In genomic region chr19:46297700-46298476, GRCh38 we compare ENCODE assay signal across 10 cellular contexts. TPM values are rescaled to one million over a fixed set of nuclear protein-coding genes. Genes with fewer than 3 reads are reported as not detected.
DNase-seq lines count a peak whose midpoint lies in the region; ATAC-seq and TF ChIP-seq lines count a peak whose summit lies in the region.
"Had no signal": no experiment of that assay in that cellular context is flagged by ENCODE, and none has a peak within 500 bp of the region (broad histone marks: within the 10 kb centered on the region; RNA-seq: fewer than 3 reads in every experiment).

No MANE protein-coding gene starts in this region.

- H3K4me1 Mint-ChIP-seq in activated naive CD8-positive, alpha-beta T cell treated with anti-CD3 and anti-CD28 coated beads, Interleukin-2, amount 50 U/mL, for 24 hours, result no peaks in the 10 kb centered on the region

- H3K4me1 ChIP-seq in muscle layer of duodenum (ENCODE audit: control insufficient read depth in 1 of 2, insufficient read depth in 2 of 2, low read length in 2 of 2) (peaks cover 9 to 44% of the 10 kb centered on the region in 2 donors), uterus (peaks cover 3 to 15% of the 10 kb centered on the region in 2 donors)

- DNase-seq in NCI-H2227 (lab: John Stamatoyannopoulos, UW; ENCODE audit: unreplicated experiment), result peak; percentile 35
- DNase-seq in NCI-H2227 treated with DMSO at 0.1 percent for 48 hours (lab: John Stamatoyannopoulos, UW), result no peak
- peak; percentile 73 to 88 for DNase-seq in foreskin fibroblast
- peak; percentile 79 to 84 for DNase-seq in uterus
- no peak for DNase-seq in activated naive CD8-positive, alpha-beta T cell treated with anti-CD3 and anti-CD28 coated beads, Interleukin-2, amount 50 U/mL, for 24 hours
- no peak for DNase-seq in DMS114 treated with DMSO at 0.1 percent for 48 hours (lab: John Stamatoyannopoulos, UW; ENCODE audit: unreplicated experiment)
- DNase-seq in cortex of kidney (lab: John Stamatoyannopoulos, UW), result no peak
- DNase-seq: 8988T, MM.1S had no signal

- no peak overlapping the region for H3K4me3 Mint-ChIP-seq in activated naive CD8-positive, alpha-beta T cell treated with anti-CD3 and anti-CD28 coated beads, Interleukin-2, amount 50 U/mL, for 24 hours

- TF ChIP-seq CTCF in foreskin fibroblast (IDR thresholded peaks at IDR 0.05; ENCODE audit: low read depth, low read length) (no peak), uterus (IDR thresholded peaks at IDR 0.05) (peak in 2 of 4 experiments; percentile 29 to 36)

- peaks cover 27% of the 10 kb centered on the region for H3K27me3 Mint-ChIP-seq in activated naive CD8-positive, alpha-beta T cell treated with anti-CD3 and anti-CD28 coated beads, Interleukin-2, amount 50 U/mL, for 24 hours

- no peaks in the 10 kb centered on the region for H3K36me3 ChIP-seq in muscle layer of duodenum (ENCODE audit: control insufficient read depth in 1 of 2, insufficient read depth in 2 of 2, low read length in 2 of 2)
- no peaks in the 10 kb centered on the region for H3K36me3 ChIP-seq in uterus

- peak overlapping the region; percentile 84 for H3K27ac ChIP-seq in muscle layer of duodenum (ENCODE audit: low read length)
- H3K27ac ChIP-seq in uterus, result peak overlapping the region; percentile 85 to 95

- H3K9me3 ChIP-seq in muscle layer of duodenum (ENCODE audit: control insufficient read depth in 1 of 2, low read length in 2 of 2) (no peaks in the 10 kb centered on the region), uterus (no peaks in the 10 kb centered on the region)

- H3K4me3 ChIP-seq in foreskin fibroblast (ENCODE audit: low read depth in 1 of 2, low read length in 2 of 2) (peak overlapping the region in 1 of 2 donors; percentile 47), muscle layer of duodenum (ENCODE audit: low read depth in 1 of 2, low read length in 2 of 2) (peak overlapping the region; percentile 61 to 74), uterus (peak overlapping the region; percentile 38 to 50)

- H3K27me3 ChIP-seq in muscle layer of duodenum (ENCODE audit: low read depth, low read length), result no peaks in the 10 kb centered on the region
- no peaks in the 10 kb centered on the region for H3K27me3 ChIP-seq in uterus

- ATAC-seq in activated naive CD8-positive, alpha-beta T cell treated with anti-CD3 and anti-CD28 coated beads, Interleukin-2, amount 50 U/mL, for 24 hours, result no peak

- no peaks in the 10 kb centered on the region for H3K9me3 Mint-ChIP-seq in activated naive CD8-positive, alpha-beta T cell treated with anti-CD3 and anti-CD28 coated beads, Interleukin-2, amount 50 U/mL, for 24 hours

- H3K36me3 Mint-ChIP-seq in activated naive CD8-positive, alpha-beta T cell treated with anti-CD3 and anti-CD28 coated beads, Interleukin-2, amount 50 U/mL, for 24 hours (ENCODE audit: low read depth), result no peaks in the 10 kb centered on the region

- H3K27ac Mint-ChIP-seq in activated naive CD8-positive, alpha-beta T cell treated with anti-CD3 and anti-CD28 coated beads, Interleukin-2, amount 50 U/mL, for 24 hours, result no peak overlapping the region

- TF ChIP-seq POLR2A in uterus (IDR thresholded peaks at IDR 0.05), result peak in 1 of 2 donors; percentile 18

- intact Hi-C loops in uterus (cut with DNase I; ENCODE audit: low total_unique reads), result no loop called here

RNA-seq across cellular contexts. Expression of gene HIF3A, which starts 1.0 kb away (rescaled TPM):
- 100 to 1,000 TPM in 2 of 4 donors, 10 to 100 TPM in 2; 21.5 to 212 (median 103) TPM for total RNA-seq in uterus

RNA-seq across cellular contexts. Expression of gene PPP5C, which starts 49.0 kb away (rescaled TPM):
- 10 to 100 TPM; 26.1 to 92.3 (median 62.5) TPM for total RNA-seq in uterus

Comparison
In these comparisons a context has a peak if more than half of its experiments do, and no peak if none do; other contexts are left out.
1. DNase-seq: peak in NCI-H2227 (single experiment), foreskin fibroblast (2 of 2) and uterus (2 of 2); none in NCI-H2227 treated with DMSO at 0.1 percent for 48 hours (single experiment), activated naive CD8-positive, alpha-beta T cell treated with anti-CD3 and anti-CD28 coated beads, Interleukin-2, amount 50 U/mL, for 24 hours (single experiment), DMS114 treated with DMSO at 0.1 percent for 48 hours (single experiment) and cortex of kidney (single experiment).